8 cellular contexts compared by ENCODE assay signal in the genomic region with DNA sequence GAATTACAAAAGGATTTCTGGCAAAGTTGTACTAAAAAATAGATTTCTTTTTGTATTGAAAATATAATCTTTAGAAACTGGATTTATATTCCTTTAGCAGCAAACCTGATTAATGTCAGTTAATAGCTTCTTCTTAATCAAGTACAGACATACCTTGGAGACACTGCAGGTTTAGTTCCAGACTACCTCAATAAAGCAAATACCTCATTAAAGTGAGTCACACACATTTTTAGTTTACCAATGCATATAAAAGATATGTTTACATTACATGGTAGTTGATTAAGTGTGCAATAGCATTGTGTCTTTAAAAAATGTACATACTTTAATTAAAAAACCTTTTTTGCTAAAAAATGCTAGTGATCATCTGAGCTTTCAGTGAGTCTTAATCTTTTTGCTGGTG.
"Had no signal": no experiment of that assay in that cellular context is flagged by ENCODE, and none has a peak within 500 bp of the region (broad histone marks: within the 10 kb centered on the region; RNA-seq: fewer than 3 reads in every experiment).

No MANE protein-coding gene starts in this region.

- H3K4me3 ChIP-seq: GM12878 had no signal

- ATAC-seq: GM12878 had no signal

- DNase-seq: GDM1, GF-D8 had no signal

- FAIRE-seq: G401.6, GM12878, GM12891, GM12892, GM18507, GM19239 had no signal
